Comparison of ENCODE assay signal across 13 cellular contexts in the genomic region with DNA sequence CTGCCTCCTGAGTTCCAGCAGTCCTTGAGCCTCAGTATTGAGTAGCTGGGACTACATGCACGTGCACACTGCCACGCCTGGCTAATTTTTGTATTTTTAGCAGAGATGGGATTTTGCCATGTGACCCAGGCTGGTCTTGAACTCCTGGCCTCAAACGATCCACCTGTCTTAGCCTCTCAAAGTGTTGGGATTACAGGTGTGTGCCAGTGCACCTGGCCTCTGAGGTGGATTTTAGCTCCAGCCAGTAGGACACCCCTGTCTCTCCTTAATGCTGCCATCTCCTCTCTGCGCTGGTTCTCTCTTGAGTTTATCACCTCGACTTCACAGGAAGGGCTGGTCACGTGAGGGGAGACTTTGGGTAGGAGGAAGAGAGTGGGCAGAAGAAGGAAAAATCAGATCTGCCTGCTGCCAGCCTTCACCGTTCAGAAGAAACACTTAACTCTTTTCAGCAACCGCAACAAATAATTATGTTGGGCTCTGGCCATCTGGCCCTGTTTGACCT. TPM values are rescaled to one million over a fixed set of nuclear protein-coding genes. Genes with fewer than 3 reads are reported as not detected.
DNase-seq lines count a peak whose midpoint lies in the region; ATAC-seq, FAIRE-seq and TF ChIP-seq lines count a peak whose summit lies in the region.
"Had no signal": no experiment of that assay in that cellular context is flagged by ENCODE, and none has a peak within 500 bp of the region (broad histone marks: within the 10 kb centered on the region; RNA-seq: fewer than 3 reads in every experiment).

No MANE protein-coding gene starts in this region.

- CTCF ChIA-PET in K562 (lab: Yijun Ruan, JAX; ENCODE audit: low intra/inter-chr PET ratio) (interaction anchor here (0.6 to 1.1 kb wide), 2 partner anchors 62 to 167 kb away, joined by 3 to 4 read pairs; partner anchors contain the start of gene MARF1), A673 (lab: Charles Lee) (no interaction called here)

- H3K9me1 ChIP-seq in K562 (ENCODE audit: control insufficient read depth, insufficient read depth, low read length), result no peaks in the 10 kb centered on the region

- H3K4me3 ChIP-seq in BLaER1 (no peak overlapping the region), K562 (no peak overlapping the region), neutrophil (ENCODE audit: low read depth in 1 of 2, low read length in 1 of 2) (no peak overlapping the region), A673 (ENCODE audit: low read depth, low read length, poor library complexity, severe bottlenecking) (no peak overlapping the region)
- H3K4me3 ChIP-seq in CD4-positive, CD25-positive, alpha-beta regulatory T cell (ENCODE audit: low read depth, low read length), result no peak overlapping the region

- no peak for TF ChIP-seq CTCF in K562 (IDR thresholded peaks at IDR 0.05 in 2 of 3, conservative IDR thresholded peaks at IDR 0.05 in 1 of 3; ENCODE audit: insufficient read depth in 2 of 3, low read depth in 1 of 3, low read length in 3 of 3)
- no peak for TF ChIP-seq CTCF in neutrophil (IDR thresholded peaks at IDR 0.05)
- TF ChIP-seq CTCF in A673 (conservative IDR thresholded peaks at IDR 0.05; ENCODE audit: low read depth, low read length), result no peak

- TF ChIP-seq POLR2A in K562 (conservative IDR thresholded peaks at IDR 0.05), result no peak

- peaks cover 23% of the 10 kb centered on the region for H3K4me1 ChIP-seq in BLaER1
- H3K4me1 ChIP-seq in CD4-positive, CD25-positive, alpha-beta regulatory T cell (ENCODE audit: control insufficient read depth, insufficient read depth, low read length, poor library complexity, severe bottlenecking), result no peaks in the 10 kb centered on the region
- H3K4me1 ChIP-seq in K562 (replicated peaks in 1 of 2; ENCODE audit: control insufficient read depth in 2 of 2, insufficient read depth in 2 of 2, low read length in 2 of 2), result peaks cover 0 to 5% of the 10 kb centered on the region in 2 experiments; a peak in 2 of 5 replicates
- peaks cover 10 to 14% of the 10 kb centered on the region in 2 experiments for H3K4me1 ChIP-seq in neutrophil (ENCODE audit: control insufficient read depth in 1 of 2, insufficient read depth in 1 of 2, low read depth in 1 of 2, low read length in 1 of 2)
- no peaks in the 10 kb centered on the region for H3K4me1 ChIP-seq in A673 (ENCODE audit: insufficient read depth, low read length, poor library complexity, severe bottlenecking)

- H3K9me3 Mint-ChIP-seq in CD4-positive, CD25-positive, alpha-beta regulatory T cell, result peaks cover 0 to 1% (median 0%) of the 10 kb centered on the region in 7 donors
- H3K9me3 Mint-ChIP-seq: CD8-positive, alpha-beta T cell; HFFc6 had no signal

- H3K9ac ChIP-seq in BLaER1 (no peak overlapping the region; the same call in 1 of the 2 replicates), K562 (ENCODE audit: insufficient read depth in 1 of 2, low read depth in 2 of 2, low read length in 2 of 2) (no peak overlapping the region)

- H3K79me2 ChIP-seq in K562 (ENCODE audit: control insufficient read depth, insufficient read depth, low read length), result no peaks in the 10 kb centered on the region

- no peak for TF ChIP-seq RAD21 in K562 (CRISPR knock-in tag; conservative IDR thresholded peaks at IDR 0.05 in 1 of 2, IDR thresholded peaks at IDR 0.05 in 1 of 2)

- TF ChIP-seq EP300 in K562 (IDR thresholded peaks at IDR 0.05; ENCODE audit: low read length), result no peak

- BruUV-seq in K562 (replicated peaks; lab: Mats Ljungman, UMichigan), result no TSS peak
- no TSS peak for BruUV-seq in A673 (replicated peaks; lab: Mats Ljungman, UMichigan)

- no peaks in the 10 kb centered on the region for H3K27me3 Mint-ChIP-seq in CD4-positive, CD25-positive, alpha-beta regulatory T cell

- peaks cover 5 to 21% (median 14%) of the 10 kb centered on the region in 4 donors for H3K4me1 Mint-ChIP-seq in CD4-positive, CD25-positive, alpha-beta regulatory T cell

- WGBS in K562 (ENCODE audit: insufficient coverage, low coverage, missing lambda C conversion rate), result 82% methylated on average over 8 of the region's 8 CpGs

- H3K27me3 ChIP-seq in BLaER1 (no peaks in the 10 kb centered on the region), K562 (ENCODE audit: control insufficient read depth in 2 of 2, insufficient read depth in 2 of 2, low read length in 2 of 2) (no peaks in the 10 kb centered on the region), neutrophil (no peaks in the 10 kb centered on the region), A673 (replicated peaks; ENCODE audit: insufficient read depth, low read depth, low read length, poor library complexity) (no peaks in the 10 kb centered on the region)
- H3K27me3 ChIP-seq in CD4-positive, CD25-positive, alpha-beta regulatory T cell (ENCODE audit: control insufficient read depth, insufficient read depth, low read length), result no peaks in the 10 kb centered on the region

- H4K20me1 ChIP-seq in BLaER1 (0 out of 2 replicates have a peak, but pooled peaks cover 10% of the 10 kb centered on the region), K562 (replicated peaks; ENCODE audit: control insufficient read depth, insufficient read depth, low read length) (no peaks in the 10 kb centered on the region)

- in situ Hi-C loops in K562 (cut with MboI), result loop anchor here (10.0 kb wide), 1 partner anchor 280 kb away; no protein-coding TSS in a partner anchor

- FAIRE-seq in K562 (lab: Jason Lieb, UNC), result peak; percentile 63

- POLR2A ChIA-PET in K562 (lab: Yijun Ruan, JAX), result interaction anchor here (2.0 kb wide), 1 partner anchor 17 kb away, joined by 5 read pairs; no protein-coding TSS in a partner anchor
- POLR2A ChIA-PET in A673 (lab: Charles Lee; ENCODE audit: low non-redundant PET), result no interaction called here

- no peak overlapping the region for H2AFZ ChIP-seq in K562 (ENCODE audit: low read depth, low read length)

- H3K9me3 ChIP-seq in BLaER1, result no peaks in the 10 kb centered on the region
- H3K9me3 ChIP-seq in CD4-positive, CD25-positive, alpha-beta regulatory T cell (ENCODE audit: control insufficient read depth in 2 of 2, low read length in 2 of 2), result no peaks in the 10 kb centered on the region
- H3K9me3 ChIP-seq in K562 (replicated peaks; ENCODE audit: control insufficient read depth, insufficient read depth, low read depth, low read length), result no peaks in the 10 kb centered on the region
- H3K9me3 ChIP-seq in neutrophil, result no peaks in the 10 kb centered on the region
- H3K9me3 ChIP-seq in A673 (ENCODE audit: low read depth, low read length, poor library complexity, severe bottlenecking), result no peaks in the 10 kb centered on the region

- H3K27ac Mint-ChIP-seq in CD4-positive, CD25-positive, alpha-beta regulatory T cell, result peak overlapping the region in 2 of 3 donors; percentile 26 to 79
- H3K27ac Mint-ChIP-seq: HFFc6 had no signal

- intact Hi-C loops in K562 (cut with micrococcal nuclease) (loop anchor here (2.0 kb wide), 1 partner anchor 278 kb away; no protein-coding TSS in a partner anchor), A673 (cut with micrococcal nuclease; ENCODE audit: unreplicated experiment) (loop anchor here (2.0 kb wide), 1 partner anchor 278 kb away; no protein-coding TSS in a partner anchor)

- H3K36me3 Mint-ChIP-seq in CD4-positive, CD25-positive, alpha-beta regulatory T cell, result peaks cover 25% of the 10 kb centered on the region

- peak overlapping the region; percentile 60 for H3K4me2 ChIP-seq in BLaER1
- no peak overlapping the region for H3K4me2 ChIP-seq in K562 (ENCODE audit: insufficient read depth, low read length)

- no peak for DNase-seq in CD4-positive, CD25-positive, alpha-beta regulatory T cell
- DNase-seq in K562 (ENCODE audit: extremely low read depth in 1 of 4, low spot score in 3 of 4) (no peak), A673 (ENCODE audit: low spot score) (no peak)
- DNase-seq in stimulated activated CD4-positive, alpha-beta T cell treated with anti-CD3 and anti-CD28 coated beads, Interleukin-12 subunit alpha, Interleukin-12 subunit beta, amount 100 ng/mL, for 4 hours, result no peak
- DNase-seq: NCI-H1048, NCI-H1436 treated with DMSO at 0.1 percent for 48 hours, NCI-H2081 treated with DMSO at 0.1 percent for 48 hours had no signal

- peaks cover 95% of the 10 kb centered on the region for H3K36me3 ChIP-seq in BLaER1
- H3K36me3 ChIP-seq in CD4-positive, CD25-positive, alpha-beta regulatory T cell (ENCODE audit: control insufficient read depth, insufficient read depth, low read length), result peaks cover 50% of the 10 kb centered on the region
- peaks cover 37% of the 10 kb centered on the region; the same call in 2 of the 3 replicates for H3K36me3 ChIP-seq in K562 (ENCODE audit: control insufficient read depth, insufficient read depth, low read length)
- H3K36me3 ChIP-seq in neutrophil, result peaks cover 92% of the 10 kb centered on the region
- H3K36me3 ChIP-seq in A673 (ENCODE audit: insufficient read depth, low read length, poor library complexity, severe bottlenecking), result peaks cover 20% of the 10 kb centered on the region

- H3K4me3 Mint-ChIP-seq in CD4-positive, CD25-positive, alpha-beta regulatory T cell, result no peak overlapping the region
- H3K4me3 Mint-ChIP-seq: CD8-positive, alpha-beta T cell; HFFc6 had no signal

- no peak for ATAC-seq in CD4-positive, CD25-positive, alpha-beta regulatory T cell (ENCODE audit: low read depth in 2 of 2)
- ATAC-seq in K562 (no peak), GM21825 (IDR thresholded peaks at IDR 0.05; ENCODE audit: unreplicated experiment) (no peak), HG03342 (IDR thresholded peaks at IDR 0.05; ENCODE audit: unreplicated experiment) (no peak)

- H3K27ac ChIP-seq in BLaER1, result no peak overlapping the region
- no peak overlapping the region for H3K27ac ChIP-seq in CD4-positive, CD25-positive, alpha-beta regulatory T cell (ENCODE audit: insufficient read depth, low read length, poor library complexity, severe bottlenecking)
- H3K27ac ChIP-seq in K562 (ENCODE audit: extremely low read depth, low read depth, low read length), result no peak overlapping the region
- H3K27ac ChIP-seq in neutrophil, result peak overlapping the region; percentile 1
- H3K27ac ChIP-seq in A673 (ENCODE audit: low read depth, low read length, poor library complexity, severe bottlenecking), result no peak overlapping the region

RNA-seq across cellular contexts. Expression of gene NDE1, which starts 55.1 kb away (rescaled TPM):
- total RNA-seq in CD4-positive, CD25-positive, alpha-beta regulatory T cell, result 146 TPM
- 10 to 100 TPM; 32.5 to 44.6 (median 42.5) TPM for polyA plus RNA-seq in CD4-positive, CD25-positive, alpha-beta regulatory T cell
- 97.1 and 106 TPM in 2 replicates for total RNA-seq in K562 (2011; cell fraction: chromatin; rRNA removed; ENCODE audit: low replicate concordance)
- total RNA-seq in K562 (2011; cell fraction: nucleolus; rRNA removed), result 52.9 and 59.7 TPM in 2 replicates
- total RNA-seq in K562 (2011; cell fraction: nucleoplasm; rRNA removed), result 67.1 and 73.9 TPM in 2 replicates
- total RNA-seq in K562 (2014; rRNA removed) (27.5 and 28.2 TPM in 2 replicates), K562 (2014; rRNA removed; fragmentation: Illumina TruSeq; extraction: Trizol) (34.7 and 43.9 TPM in 2 replicates), K562 (2015; rRNA removed; fragmentation: Illumina TruSeq; extraction: Trizol) (29.0 and 30.0 TPM in 2 replicates), K562 (2021) (48.2 and 59.9 TPM in 2 replicates), A673 (2021) (78.1 and 79.6 TPM in 2 replicates)
- polyA plus RNA-seq in K562 (2011; rRNA removed) (21.7 and 24.8 TPM in 2 replicates), K562 (2014; fragmentation: Illumina TruSeq; extraction: Trizol) (39.2 and 40.4 TPM in 2 replicates), K562 (2014; fragmentation: Nextera tagmentation; extraction: Ambion mirVana) (1 to 10 TPM; 3.1 to 3.6 TPM), K562 (2014; rRNA removed) (31.0 and 32.2 TPM in 2 replicates)
- 24.6 and 27.8 TPM in 2 replicates for polyA plus RNA-seq in K562 (2011; cell fraction: cytosol; rRNA removed)
- polyA plus RNA-seq in K562 (2011; cell fraction: nucleus; rRNA removed), result 18.8 and 22.8 TPM in 2 replicates
- 30.4 and 37.2 TPM in 2 replicates for polyA plus RNA-seq in K562 (2012)
- 31.2 and 32.1 TPM in 2 replicates for polyA minus RNA-seq in K562 (2011; rRNA and poly(A)+ RNA removed)
- polyA minus RNA-seq in K562 (2011; cell fraction: cytosol; rRNA and poly(A)+ RNA removed), result 27.2 and 29.6 TPM in 2 replicates
- polyA minus RNA-seq in K562 (2011; cell fraction: nucleus; rRNA and poly(A)+ RNA removed), result 15.2 and 21.0 TPM in 2 replicates
